8 cellular contexts compared by ENCODE assay signal in the genomic region with DNA sequence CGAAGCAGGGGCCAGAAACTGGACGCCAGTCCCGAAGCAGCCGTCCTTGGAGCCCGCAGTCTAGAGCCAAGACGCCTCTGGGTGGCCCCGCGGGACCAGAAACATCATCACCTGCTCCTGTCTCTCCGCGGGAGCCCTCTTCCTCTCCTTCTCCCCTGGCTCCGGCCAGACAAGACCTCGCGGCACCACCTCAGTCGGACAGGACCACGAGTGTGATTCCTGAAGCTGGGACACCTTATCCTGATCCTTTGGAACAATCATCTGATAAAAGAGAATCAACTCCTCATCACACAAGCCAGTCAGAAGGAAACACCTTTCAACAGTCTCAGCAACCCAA. TPM values are rescaled to one million over a fixed set of nuclear protein-coding genes. Genes with fewer than 3 reads are reported as not detected.
DNase-seq lines count a peak whose midpoint lies in the region; ATAC-seq and TF ChIP-seq lines count a peak whose summit lies in the region.

No MANE protein-coding gene starts in this region.

- H3K4me2 ChIP-seq in HCT116 (ENCODE audit: low read length) (peak overlapping the region; percentile 59), PC-9 (peak overlapping the region; percentile 95)

- 0 out of 2 replicates have a peak overlapping the region, but pooled peaks have one; percentile 3 for H3K9ac ChIP-seq in HCT116 (ENCODE audit: low read length)

- H3K4me3 ChIP-seq in HCT116 (replicated peaks in 1 of 2; ENCODE audit: low read depth in 1 of 2, low read length in 2 of 2) (peak overlapping the region; percentile 48 to 54), PC-9 (peak overlapping the region; percentile 87), coronary artery (peak overlapping the region; percentile 73), upper lobe of left lung (peak overlapping the region in 3 of 4 donors; percentile 40 to 64 (median 61))

- H3K27ac ChIP-seq in HCT116 (ENCODE audit: low read depth, low read length) (no peak overlapping the region), PC-9 (no peak overlapping the region), coronary artery (no peak overlapping the region), upper lobe of left lung (no peak overlapping the region)

- TF ChIP-seq EP300 in upper lobe of left lung (IDR thresholded peaks at IDR 0.05) = no peak

- H3K9me3 ChIP-seq in HCT116 (ENCODE audit: control insufficient read depth in 1 of 2, insufficient read depth in 1 of 2, low read depth in 1 of 2, low read length in 2 of 2) (no peaks in the 10 kb centered on the region), PC-9 (ENCODE audit: insufficient read depth, low read depth) (no peaks in the 10 kb centered on the region), upper lobe of left lung (no peaks in the 10 kb centered on the region)

- 0 out of 2 replicates have a peak, but pooled peaks have one; percentile 15 for TF ChIP-seq RAD21 in HCT116 (IDR thresholded peaks at IDR 0.05; ENCODE audit: low read depth)

- H3K79me2 ChIP-seq in HCT116 (ENCODE audit: insufficient read depth, low read length) (no peaks in the 10 kb centered on the region), PC-9 (ENCODE audit: low read depth) (no peaks in the 10 kb centered on the region)

- H3K9me2 ChIP-seq in HCT116 (ENCODE audit: insufficient read depth) (no peaks in the 10 kb centered on the region), PC-9 (ENCODE audit: insufficient read depth) (no peaks in the 10 kb centered on the region)

- DNase-seq in Daoy (ENCODE audit: low read depth) = peak; percentile 10
- DNase-seq in HCT116 (ENCODE audit: low read depth, low spot score) = no peak
- DNase-seq in PC-9 = no peak
- peak; percentile 75 for DNase-seq in coronary artery (ENCODE audit: low spot score)
- peak; percentile 2 to 20 for DNase-seq in lung microvascular endothelial cell (ENCODE audit: low read depth in 2 of 2)
- DNase-seq in upper lobe of left lung = peak in 1 of 2 donors; percentile 42

- H2AFZ ChIP-seq in HCT116 (ENCODE audit: low read depth, low read length, poor library complexity, severe bottlenecking) (no peak overlapping the region), PC-9 (peak overlapping the region; percentile 94)

- no peaks in the 10 kb centered on the region for H3K27me3 ChIP-seq in HCT116 (ENCODE audit: insufficient read depth, low read length)
- no peaks in the 10 kb centered on the region for H3K27me3 ChIP-seq in PC-9 (ENCODE audit: insufficient read depth, low read depth)
- H3K27me3 ChIP-seq in upper lobe of left lung = no peaks in the 10 kb centered on the region

- H4K20me1 ChIP-seq in HCT116 (ENCODE audit: insufficient read depth) = no peaks in the 10 kb centered on the region
- H4K20me1 ChIP-seq in PC-9 (ENCODE audit: insufficient read depth) = no peaks in the 10 kb centered on the region

- H3K4me1 ChIP-seq in HCT116 (ENCODE audit: control insufficient read depth in 1 of 2, insufficient read depth in 2 of 2, low read length in 2 of 2) = peaks cover 0 to 5% of the 10 kb centered on the region in 2 experiments; a peak in 1 of 4 replicates
- H3K4me1 ChIP-seq in PC-9 (replicated peaks; ENCODE audit: insufficient read depth) = peaks cover 9% of the 10 kb centered on the region
- H3K4me1 ChIP-seq in upper lobe of left lung = peaks cover 6 to 13% (median 13%) of the 10 kb centered on the region in 4 donors

- RAD21 ChIA-PET in HCT116 (lab: Charles Lee; ENCODE audit: low non-redundant PET in 1 of 2, low total read pairs in 2 of 2, uncharacterized antibody in 2 of 2, unreplicated experiment in 2 of 2) = no interaction called here

- no peaks in the 10 kb centered on the region for H3F3A ChIP-seq in PC-9 (ENCODE audit: insufficient read depth, low read depth)

- H3K36me3 ChIP-seq in HCT116 (ENCODE audit: control insufficient read depth in 1 of 2, insufficient read depth in 2 of 2, low read length in 2 of 2) = no peaks in the 10 kb centered on the region
- H3K36me3 ChIP-seq in PC-9 (ENCODE audit: low read depth) = no peaks in the 10 kb centered on the region
- H3K36me3 ChIP-seq in upper lobe of left lung = no peaks in the 10 kb centered on the region

- CTCF ChIA-PET in HCT116 (lab: Charles Lee) (no interaction called here), PC-9 (lab: Charles Lee) (no interaction called here)

- BruUV-seq in HCT116 (replicated peaks; lab: Mats Ljungman, UMichigan) = no TSS peak
- no TSS peak for BruUV-seq in PC-9 (replicated peaks; lab: Mats Ljungman, UMichigan)

- peak; percentile 44 for ATAC-seq in HCT116
- ATAC-seq in upper lobe of left lung (ENCODE audit: low FRiP score in 2 of 2) = peak; percentile 28 to 34
- no peak for ATAC-seq in GM21825 (IDR thresholded peaks at IDR 0.05; ENCODE audit: unreplicated experiment)
- no peak for ATAC-seq in HG02798 (IDR thresholded peaks at IDR 0.05; ENCODE audit: poor library complexity, unreplicated experiment)

- TF ChIP-seq CTCF in HCT116 (IDR thresholded peaks at IDR 0.05 in 2 of 3, conservative IDR thresholded peaks at IDR 0.05 in 1 of 3; ENCODE audit: borderline replicate concordance in 1 of 3, insufficient read depth in 1 of 3, low read depth in 2 of 3, low read length in 2 of 3) (no peak), PC-9 (conservative IDR thresholded peaks at IDR 0.05) (no peak), coronary artery (IDR thresholded peaks at IDR 0.05) (no peak), upper lobe of left lung (IDR thresholded peaks at IDR 0.05) (no peak)

- intact Hi-C loops in HCT116 (cut with micrococcal nuclease) = no loop called here
- intact Hi-C loops in PC-9 (cut with micrococcal nuclease; ENCODE audit: unreplicated experiment) = loop anchor here (1.0 to 2.0 kb wide), 2 partner anchors 45 to 64 kb away; a partner anchor contains a TSS

- WGBS in upper lobe of left lung, 2 donors = 0 to 3% methylated on average over 5 to 15 of the region's 15 CpGs

- TF ChIP-seq POLR2A in HCT116 (IDR thresholded peaks at IDR 0.05; ENCODE audit: borderline replicate concordance, extremely low read depth, insufficient read depth, insufficient read length) = no peak
- TF ChIP-seq POLR2A in upper lobe of left lung (IDR thresholded peaks at IDR 0.05) = no peak

- POLR2A ChIA-PET in HCT116 (lab: Charles Lee) (no interaction called here), PC-9 (lab: Charles Lee; ENCODE audit: unreplicated experiment) (no interaction called here)

TF ChIP-seq in HCT116, 20 proteins besides CTCF, POLR2A, EP300 and RAD21:
- TF ChIP-seq, protein P1, sequence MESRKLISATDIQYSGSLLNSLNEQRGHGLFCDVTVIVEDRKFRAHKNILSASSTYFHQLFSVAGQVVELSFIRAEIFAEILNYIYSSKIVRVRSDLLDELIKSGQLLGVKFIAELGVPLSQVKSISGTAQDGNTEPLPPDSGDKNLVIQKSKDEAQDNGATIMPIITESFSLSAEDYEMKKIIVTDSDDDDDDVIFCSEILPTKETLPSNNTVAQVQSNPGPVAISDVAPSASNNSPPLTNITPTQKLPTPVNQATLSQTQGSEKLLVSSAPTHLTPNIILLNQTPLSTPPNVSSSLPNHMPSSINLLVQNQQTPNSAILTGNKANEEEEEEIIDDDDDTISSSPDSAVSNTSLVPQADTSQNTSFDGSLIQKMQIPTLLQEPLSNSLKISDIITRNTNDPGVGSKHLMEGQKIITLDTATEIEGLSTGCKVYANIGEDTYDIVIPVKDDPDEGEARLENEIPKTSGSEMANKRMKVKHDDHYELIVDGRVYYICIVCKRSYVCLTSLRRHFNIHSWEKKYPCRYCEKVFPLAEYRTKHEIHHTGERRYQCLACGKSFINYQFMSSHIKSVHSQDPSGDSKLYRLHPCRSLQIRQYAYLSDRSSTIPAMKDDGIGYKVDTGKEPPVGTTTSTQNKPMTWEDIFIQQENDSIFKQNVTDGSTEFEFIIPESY (IDR thresholded peaks at IDR 0.05; ENCODE audit: extremely low read depth, insufficient replicate concordance, low read length) = no peak
- TF ChIP-seq YY1 (IDR thresholded peaks at IDR 0.05; ENCODE audit: extremely low read depth, insufficient replicate concordance, low read depth, low read length) (no peak), TCF7L2 (IDR thresholded peaks at IDR 0.05; ENCODE audit: borderline replicate concordance, extremely low read depth, insufficient read depth, insufficient read length) (no peak)
- TF ChIP-seq, protein P2, sequence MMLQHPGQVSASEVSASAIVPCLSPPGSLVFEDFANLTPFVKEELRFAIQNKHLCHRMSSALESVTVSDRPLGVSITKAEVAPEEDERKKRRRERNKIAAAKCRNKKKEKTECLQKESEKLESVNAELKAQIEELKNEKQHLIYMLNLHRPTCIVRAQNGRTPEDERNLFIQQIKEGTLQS (IDR thresholded peaks at IDR 0.05) = no peak

RNA-seq across cellular contexts. Expression of a gene that starts 0.4 kb away (rescaled TPM):
- total RNA-seq in Daoy (2014; rRNA removed; shearing (Covaris generic)) = under 0.01 TPM in 1 of 2 replicates, not detected in the other
- 0.27 TPM for total RNA-seq in HCT116 (2021; ENCODE audit: unreplicated experiment)
- 0.07 and 0.10 TPM in 2 replicates for polyA plus RNA-seq in HCT116 (2012)
- total RNA-seq in PC-9 (2021) = 0.13 and 0.24 TPM in 2 replicates
- 0.60 and 0.65 TPM in 2 replicates for total RNA-seq in lung microvascular endothelial cell
- total RNA-seq in upper lobe of left lung = 10 to 100 TPM in 2 of 6 donors, 1 to 10 TPM in 4; 1.2 to 28.7 (median 4.7) TPM

RNA-seq across cellular contexts. Expression of a gene that starts 45.4 kb away (rescaled TPM):
- 39.0 and 51.6 TPM in 2 replicates for total RNA-seq in Daoy (2014; rRNA removed; shearing (Covaris generic))
- total RNA-seq in HCT116 (2021; ENCODE audit: unreplicated experiment) = 24.4 TPM
- polyA plus RNA-seq in HCT116 (2012) = 11.3 and 11.4 TPM in 2 replicates
- 21.5 and 22.9 TPM in 2 replicates for total RNA-seq in PC-9 (2021)
- 17.0 and 19.2 TPM in 2 replicates for total RNA-seq in lung microvascular endothelial cell
- total RNA-seq in upper lobe of left lung = 10 to 100 TPM; 11.5 to 35.1 (median 30.9) TPM

RNA-seq across cellular contexts. Expression of a gene that starts 51.8 kb away (rescaled TPM):
- 16.7 and 21.0 TPM in 2 replicates for total RNA-seq in Daoy (2014; rRNA removed; shearing (Covaris generic))
- total RNA-seq in HCT116 (2021; ENCODE audit: unreplicated experiment) = 18.2 TPM
- 6.9 and 8.0 TPM in 2 replicates for polyA plus RNA-seq in HCT116 (2012)
- 13.6 and 14.0 TPM in 2 replicates for total RNA-seq in PC-9 (2021)
- total RNA-seq in lung microvascular endothelial cell = 17.2 and 34.7 TPM in 2 replicates
- 10 to 100 TPM in 2 of 6 donors, 1 to 10 TPM in 4; 4.6 to 17.8 (median 9.5) TPM for total RNA-seq in upper lobe of left lung

Comparison
In these comparisons a context has a peak if more than half of its experiments do, and no peak if none do; other contexts are left out.
1. DNase-seq: peak in Daoy (single experiment), coronary artery (single experiment) and lung microvascular endothelial cell (2 of 2); none in HCT116 (single experiment) and PC-9 (0 of 2).
2. ATAC-seq: peak in HCT116 (single experiment) and upper lobe of left lung (2 of 2); none in GM21825 (single experiment) and HG02798 (single experiment).
3. Peak in every context shown above with its lines, with median percentiles within 50 percentile points of each other: H3K4me3 ChIP-seq.